ENCODE assay signal across 17 cellular contexts in genomic region chr12:59737725-59738463, GRCh38.
A peak's percentile ranks its signal among the peaks of the same experiment; 100 is the strongest.
DNase-seq lines count a peak whose midpoint lies in the region; ATAC-seq, FAIRE-seq and TF ChIP-seq lines count a peak whose summit lies in the region.
"Had no signal": no experiment of that assay in that cellular context is flagged by ENCODE, and none has a peak within 500 bp of the region (broad histone marks: within the 10 kb centered on the region; RNA-seq: fewer than 3 reads in every experiment).

No MANE protein-coding gene starts in this region.

- no peaks in the 10 kb centered on the region for H3K36me3 ChIP-seq in ACC112 (ENCODE audit: insufficient read depth, low read length)
- H3K36me3 ChIP-seq: neutrophil, WERI-Rb-1 had no signal

- H3K27me3 ChIP-seq in ACC112 (ENCODE audit: insufficient read depth, low read length): no peaks in the 10 kb centered on the region
- no peaks in the 10 kb centered on the region for H3K27me3 ChIP-seq in foreskin keratinocyte
- H3K27me3 ChIP-seq: neutrophil had no signal

- in situ Hi-C loops in SK-MEL-5 (cut with HindIII; ENCODE audit: low pct_unique_long_range_greater_than_20kb, low sequenced_read_pairs): no loop called here

- FAIRE-seq in RCC 7860 (lab: Jason Lieb, UNC): no peak
- FAIRE-seq: GM18507 had no signal

- DNase-seq in SK-MEL-5 (ENCODE audit: low read depth, low spot score): peak; percentile 9
- peak; percentile 29 to 55 for DNase-seq in foreskin keratinocyte
- no peak for DNase-seq in GM19240 (ENCODE audit: insufficient read length, low spot score)
- no peak for DNase-seq in RCC 7860 (ENCODE audit: low spot score)
- no peak for DNase-seq in NCI-H2227 (lab: John Stamatoyannopoulos, UW; ENCODE audit: unreplicated experiment)
- DNase-seq in KG1 (lab: John Stamatoyannopoulos, UW): no peak
- DNase-seq: hippocampal formation; KBM-7; NCI-H2081; stimulated activated CD4-positive, alpha-beta T cell treated with anti-CD3 and anti-CD28 coated beads, Interleukin-15, amount 100 ng/mL, for 24 hours; WERI-Rb-1 had no signal

- H3K4me3 ChIP-seq in ACC112 (ENCODE audit: low read depth, low read length): peak overlapping the region; percentile 83
- H3K4me3 ChIP-seq: lung had no signal

- H2AFZ ChIP-seq in ACC112 (ENCODE audit: low read length, unreplicated experiment): peak overlapping the region; percentile 58

- H3K4me1 ChIP-seq in ACC112 (ENCODE audit: control insufficient read depth, insufficient read depth, low read length, unreplicated experiment) (peaks cover 27% of the 10 kb centered on the region), foreskin keratinocyte (peaks cover 8% of the 10 kb centered on the region)

- no peak for TF ChIP-seq CTCF in foreskin keratinocyte (conservative IDR thresholded peaks at IDR 0.05)

- H3K79me2 ChIP-seq in ACC112 (ENCODE audit: control insufficient read depth, insufficient read depth, low read length, unreplicated experiment): no peaks in the 10 kb centered on the region

- ATAC-seq in GM18858 (IDR thresholded peaks at IDR 0.05; ENCODE audit: unreplicated experiment) (peak; percentile 58), foreskin keratinocyte (no peak)
- ATAC-seq: SK-N-SH treated with all-trans-retinoic acid at 6 μM for 48 hours had no signal

- H3K27ac ChIP-seq in ACC112 (ENCODE audit: low read depth, low read length) (peak overlapping the region; percentile 67), foreskin keratinocyte (no peak overlapping the region)
- H3K27ac ChIP-seq: neutrophil, WERI-Rb-1 had no signal

Comparison
In these comparisons a context has a peak if more than half of its experiments do, and no peak if none do; other contexts are left out.
1. DNase-seq: peak in SK-MEL-5 (single experiment) and foreskin keratinocyte (2 of 2); none in GM19240 (single experiment), RCC 7860 (single experiment), NCI-H2227 (single experiment) and KG1 (single experiment).